ENCODE assay signal across 19 cellular contexts in the genomic region with DNA sequence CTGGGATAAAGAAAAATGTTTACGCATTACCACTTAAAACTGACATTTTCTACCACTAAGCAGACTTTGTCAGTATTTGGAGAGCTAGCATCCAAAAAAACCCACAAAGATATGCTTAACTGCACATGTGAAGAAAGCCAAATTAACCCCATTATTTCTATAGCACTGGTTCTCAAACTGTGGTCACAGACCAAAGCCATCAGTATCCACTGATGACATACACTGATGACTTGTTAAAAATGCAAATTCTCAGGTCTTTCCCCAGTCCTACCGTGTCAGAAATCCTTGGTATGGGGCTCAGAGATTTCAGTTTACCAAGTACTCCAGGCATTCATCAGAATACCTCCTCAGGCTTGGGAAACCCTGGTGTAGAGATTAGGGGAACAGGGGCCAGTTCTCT.
"Had no signal": no experiment of that assay in that cellular context is flagged by ENCODE, and none has a peak within 500 bp of the region (broad histone marks: within the 10 kb centered on the region; RNA-seq: fewer than 3 reads in every experiment).

No MANE protein-coding gene starts in this region.

- H3K9me3 Mint-ChIP-seq: activated CD4-positive, alpha-beta memory T cell treated with anti-CD3 and anti-CD28 coated beads, Interleukin-2, amount 10 ng/mL, durations not matched to agents 7 days and 5 days; activated naive CD4-positive, alpha-beta T cell treated with anti-CD3 and anti-CD28 coated beads, Interleukin-2, amount 50 U/mL, for 24 hours; activated T-cell treated with anti-CD3 and anti-CD28 coated beads, Interleukin-2, amount 50 U/mL, for 24 hours; central memory CD8-positive, alpha-beta T cell; stimulated activated memory B cell treated with anti-CD40 and anti-IgM and Interleukin-4, amounts not matched to agents 10 μg/mL and 1 μg/mL and 100 μg/mL, for 72 hours had no signal

- H3K36me3 ChIP-seq: brain microvascular endothelial cell, neutrophil, tibial artery, uterus had no signal

- H3K9ac ChIP-seq: parathyroid adenoma had no signal

- H3K9me3 ChIP-seq: neutrophil, tibial artery, uterus had no signal

- H3K4me1 ChIP-seq: parathyroid adenoma, tibial artery, uterus had no signal

- H3K4me3 ChIP-seq: coronary artery, tibial artery, uterus had no signal

- DNase-seq: activated CD4-positive, alpha-beta memory T cell treated with anti-CD3 and anti-CD28 coated beads, Interleukin-2, amount 10 ng/mL, durations not matched to agents 7 days and 5 days; activated CD4-positive, alpha-beta T cell treated with anti-CD3 and anti-CD28 coated beads for 36 hours; activated effector memory CD4-positive, alpha-beta T cell treated with Interleukin-2 at 50 U/mL for 16 hours; activated T-cell treated with anti-CD3 and anti-CD28 coated beads, Interleukin-2, amount 50 U/mL, for 24 hours; brain microvascular endothelial cell; hypothalamus; mesenchymal stem cell; natural killer cell; retina; stimulated activated CD4-positive, alpha-beta T cell treated with anti-CD3 and anti-CD28 coated beads, Interleukin-2, amount 100 ng/mL, for 48 hours; tibial artery; uterus had no signal

- H3K4me1 Mint-ChIP-seq: central memory CD8-positive, alpha-beta T cell; natural killer cell; stimulated activated memory B cell treated with anti-CD40 and anti-IgM and Interleukin-4, amounts not matched to agents 10 μg/mL and 1 μg/mL and 100 μg/mL, for 72 hours had no signal

- ATAC-seq: activated CD4-positive, alpha-beta T cell treated with anti-CD3 and anti-CD28 coated beads for 36 hours; esophagus mucosa; natural killer cell; stimulated activated memory B cell treated with anti-CD40 and anti-IgM and Interleukin-4, amounts not matched to agents 10 μg/mL and 1 μg/mL and 100 μg/mL, for 72 hours had no signal

- H3K27me3 ChIP-seq: brain microvascular endothelial cell, neutrophil, tibial artery, uterus had no signal

- H3K36me3 Mint-ChIP-seq: natural killer cell; stimulated activated memory B cell treated with anti-CD40 and anti-IgM and Interleukin-4, amounts not matched to agents 10 μg/mL and 1 μg/mL and 100 μg/mL, for 72 hours had no signal

- H3K27ac ChIP-seq: brain microvascular endothelial cell, coronary artery, neutrophil, parathyroid adenoma, tibial artery, uterus had no signal

- H3K27me3 Mint-ChIP-seq: activated CD4-positive, alpha-beta memory T cell treated with anti-CD3 and anti-CD28 coated beads, Interleukin-2, amount 10 ng/mL, durations not matched to agents 7 days and 5 days; activated CD4-positive, alpha-beta T cell treated with anti-CD3 and anti-CD28 coated beads for 36 hours; activated naive CD4-positive, alpha-beta T cell treated with anti-CD3 and anti-CD28 coated beads, Interleukin-2, amount 50 U/mL, for 24 hours; activated T-cell treated with anti-CD3 and anti-CD28 coated beads, Interleukin-2, amount 50 U/mL, for 24 hours; stimulated activated memory B cell treated with anti-CD40 and anti-IgM and Interleukin-4, amounts not matched to agents 10 μg/mL and 1 μg/mL and 100 μg/mL, for 72 hours had no signal

- H3K27ac Mint-ChIP-seq: activated CD4-positive, alpha-beta memory T cell treated with anti-CD3 and anti-CD28 coated beads, Interleukin-2, amount 10 ng/mL, durations not matched to agents 7 days and 5 days; activated CD4-positive, alpha-beta T cell treated with anti-CD3 and anti-CD28 coated beads for 36 hours; activated naive CD4-positive, alpha-beta T cell treated with anti-CD3 and anti-CD28 coated beads, Interleukin-2, amount 50 U/mL, for 24 hours; activated T-cell treated with anti-CD3 and anti-CD28 coated beads, Interleukin-2, amount 50 U/mL, for 24 hours; natural killer cell; stimulated activated memory B cell treated with anti-CD40 and anti-IgM and Interleukin-4, amounts not matched to agents 10 μg/mL and 1 μg/mL and 100 μg/mL, for 72 hours had no signal

- H3K4me3 Mint-ChIP-seq: activated CD4-positive, alpha-beta memory T cell treated with anti-CD3 and anti-CD28 coated beads, Interleukin-2, amount 10 ng/mL, durations not matched to agents 7 days and 5 days; activated CD4-positive, alpha-beta T cell treated with anti-CD3 and anti-CD28 coated beads for 36 hours; activated naive CD4-positive, alpha-beta T cell treated with anti-CD3 and anti-CD28 coated beads, Interleukin-2, amount 50 U/mL, for 24 hours; activated T-cell treated with anti-CD3 and anti-CD28 coated beads, Interleukin-2, amount 50 U/mL, for 24 hours; central memory CD8-positive, alpha-beta T cell; natural killer cell; stimulated activated memory B cell treated with anti-CD40 and anti-IgM and Interleukin-4, amounts not matched to agents 10 μg/mL and 1 μg/mL and 100 μg/mL, for 72 hours had no signal

- H3K79me2 ChIP-seq: parathyroid adenoma had no signal

- H2AFZ ChIP-seq: parathyroid adenoma had no signal
